14 cellular contexts compared by ENCODE assay signal in the genomic region with DNA sequence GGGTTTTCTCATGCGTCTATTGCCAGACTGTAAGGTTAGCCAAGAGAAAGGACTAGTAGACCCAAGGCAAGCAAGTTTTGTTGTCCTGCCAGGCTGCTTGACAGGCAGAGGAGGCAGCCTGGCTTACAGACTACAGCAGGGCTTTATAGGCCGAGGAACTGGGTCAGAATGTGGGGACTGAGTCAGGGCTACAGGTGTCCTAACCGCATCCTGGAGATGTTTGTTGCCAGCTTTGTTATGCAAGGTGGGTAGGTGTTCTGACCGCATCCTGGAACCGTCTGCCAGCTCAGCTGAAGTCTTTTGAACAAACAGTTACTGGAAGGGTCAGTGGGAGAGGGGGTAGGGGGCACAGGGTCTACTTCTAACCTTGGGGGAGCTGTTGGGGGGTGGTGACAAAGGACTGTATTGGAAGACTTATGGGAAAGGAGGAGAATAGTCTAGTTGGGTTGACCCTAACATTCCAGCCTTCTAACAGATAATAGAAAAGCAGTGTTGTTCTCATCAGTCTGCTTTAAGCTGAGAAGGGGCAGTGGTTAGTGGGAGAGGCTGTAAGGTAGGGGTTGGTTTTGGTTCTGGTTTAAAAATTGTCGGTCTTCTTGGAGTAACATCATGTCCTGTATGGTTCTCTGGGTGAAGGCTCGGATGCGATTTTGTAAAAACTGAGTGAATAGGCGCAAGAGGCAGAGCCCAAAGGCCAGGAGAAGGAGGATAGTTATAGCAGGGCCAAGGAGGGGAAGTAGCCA.
DNase-seq lines count a peak whose midpoint lies in the region; ATAC-seq, FAIRE-seq and TF ChIP-seq lines count a peak whose summit lies in the region.
"Had no signal": no experiment of that assay in that cellular context is flagged by ENCODE, and none has a peak within 500 bp of the region (broad histone marks: within the 10 kb centered on the region; RNA-seq: fewer than 3 reads in every experiment).

No MANE protein-coding gene starts in this region.

- ATAC-seq in left colon (no peak), HG03469 (IDR thresholded peaks at IDR 0.05; ENCODE audit: unreplicated experiment) (no peak), GM18907 (IDR thresholded peaks at IDR 0.05; ENCODE audit: unreplicated experiment) (no peak)
- ATAC-seq: left cardiac atrium had no signal

- no peak overlapping the region for H3K9ac ChIP-seq in H1 (replicated peaks in 1 of 4; ENCODE audit: extremely low read depth in 1 of 4, low read depth in 3 of 4, low read length in 3 of 4)
- H3K9ac ChIP-seq: BLaER1 had no signal

- H3K23ac ChIP-seq in H1 (ENCODE audit: insufficient read length): no peak overlapping the region

- no peaks in the 10 kb centered on the region for H3K79me2 ChIP-seq in H1 (ENCODE audit: control insufficient read depth in 1 of 2, insufficient read depth in 2 of 2, low read length in 2 of 2)

- FAIRE-seq in H1 (lab: Jason Lieb, UNC): no peak
- FAIRE-seq: TTC549 had no signal

- H2BK120ac ChIP-seq in H1 (replicated peaks; ENCODE audit: low read depth, low read length): no peak overlapping the region

- H4K5ac ChIP-seq in H1 (ENCODE audit: insufficient read length, low read depth, low read length): no peak overlapping the region

- no peak for TF ChIP-seq POLR2A in H1 (IDR thresholded peaks at IDR 0.05; ENCODE audit: control extremely low read depth in 1 of 2, low read depth in 2 of 2, low read length in 2 of 2)

- no peak overlapping the region for H4K91ac ChIP-seq in H1 (replicated peaks; ENCODE audit: insufficient read length, low read length)

- H3K18ac ChIP-seq in H1 (ENCODE audit: extremely low read depth, low read length): no peak overlapping the region

- no peak overlapping the region for H2AK5ac ChIP-seq in H1 (ENCODE audit: low read depth, low read length)

- no peaks in the 10 kb centered on the region for H3K23me2 ChIP-seq in H1 (ENCODE audit: low read depth, low read length)

- H3K56ac ChIP-seq in H1 (replicated peaks; ENCODE audit: insufficient read length, low read depth, low read length): no peak overlapping the region

- DNase-seq in CD1c-positive myeloid dendritic cell (ENCODE audit: extremely low spot score) (peak; percentile 1), Daoy (ENCODE audit: low read depth) (peak; percentile 46), UCSD-AML1 (lab: John Stamatoyannopoulos, UW; ENCODE audit: unreplicated experiment) (peak; percentile 2), H1 (ENCODE audit: low read depth in 1 of 2, low spot score in 2 of 2) (peak; percentile 31 to 45), left colon (no peak), NCI-H510A treated with DMSO at 0.1 percent for 48 hours (lab: John Stamatoyannopoulos, UW) (no peak)
- DNase-seq: left cardiac atrium, NCI-H1694 treated with DMSO at 0.1 percent for 48 hours, NCI-H748 treated with DMSO at 0.1 percent for 48 hours, Right ventricle myocardium superior had no signal

- CTCF ChIA-PET in H1 (lab: Charles Lee; ENCODE audit: partially characterized antibody): interaction anchor here (2.5 kb wide), 1 partner anchor 15 kb away, joined by 8 read pairs; no protein-coding TSS in a partner anchor

- no peak overlapping the region for H4K8ac ChIP-seq in H1 (ENCODE audit: extremely low read depth, insufficient read depth, low read length)

- no peaks in the 10 kb centered on the region for H3K27me3 ChIP-seq in H1 (replicated peaks in 1 of 4; ENCODE audit: control insufficient read depth in 3 of 4, extremely low read depth in 1 of 4, insufficient read depth in 3 of 4, low read length in 3 of 4)
- H3K27me3 ChIP-seq: BLaER1 had no signal

- H2AFZ ChIP-seq in H1 (ENCODE audit: low read length): no peak overlapping the region

- no peak overlapping the region for H3K4me2 ChIP-seq in H1 (ENCODE audit: insufficient read depth in 1 of 2, low read depth in 2 of 2, low read length in 2 of 2)
- H3K4me2 ChIP-seq: BLaER1 had no signal

- intact Hi-C loops in left colon (cut with DNase I, micrococcal nuclease): no loop called here

- TF ChIP-seq RAD21 in H1 (IDR thresholded peaks at IDR 0.05 in 1 of 2, conservative IDR thresholded peaks at IDR 0.05 in 1 of 2; ENCODE audit: low read depth in 2 of 2, low read length in 2 of 2): no peak

- H3K36me3 ChIP-seq in H1 (ENCODE audit: control insufficient read depth in 2 of 4, insufficient read depth in 4 of 4, low read length in 3 of 4): no peaks in the 10 kb centered on the region
- H3K36me3 ChIP-seq: BLaER1 had no signal

- no peak overlapping the region for H2BK12ac ChIP-seq in H1 (ENCODE audit: low read depth, low read length)

- H4K20me1 ChIP-seq in H1 (replicated peaks in 1 of 2; ENCODE audit: control insufficient read depth in 1 of 2, insufficient read depth in 2 of 2, low read length in 2 of 2): no peaks in the 10 kb centered on the region
- H4K20me1 ChIP-seq: BLaER1 had no signal

- TF ChIP-seq CTCF in H1 (IDR thresholded peaks at IDR 0.05; ENCODE audit: control extremely low read depth in 1 of 3, insufficient read depth in 1 of 3, low read depth in 1 of 3, low read length in 3 of 3): no peak

- no peak overlapping the region for H3K14ac ChIP-seq in H1 (ENCODE audit: insufficient read length)

- no peak overlapping the region for H3K4ac ChIP-seq in H1 (replicated peaks; ENCODE audit: insufficient read length, low read depth, low read length)

- H2BK15ac ChIP-seq in H1 (ENCODE audit: low read length): no peak overlapping the region

- no peak overlapping the region for H3K4me3 ChIP-seq in H1 (ENCODE audit: extremely low read depth in 1 of 4, insufficient read depth in 2 of 4, low read depth in 3 of 4, low read length in 4 of 4)
- H3K4me3 ChIP-seq: BLaER1 had no signal

- H3K79me1 ChIP-seq in H1 (ENCODE audit: low read depth, low read length): no peaks in the 10 kb centered on the region

- 78% methylated on average over 9 of the region's 9 CpGs; no CpG with 5 or more reads in 1 of the 2 experiments for WGBS in H1 (ENCODE audit: extremely low coverage in 1 of 2, insufficient coverage in 1 of 2, insufficient read length in 1 of 2, insufficient replicate concordance in 2 of 2, low coverage in 1 of 2, low lambda C conversion rate in 2 of 2, missing lambda C conversion rate in 1 of 2), 2 experiments

- H3K27ac ChIP-seq in H1 (ENCODE audit: low read depth, low read length): no peak overlapping the region
- H3K27ac ChIP-seq: BLaER1 had no signal

- no peaks in the 10 kb centered on the region for H3K4me1 ChIP-seq in H1 (replicated peaks in 1 of 4; ENCODE audit: control insufficient read depth in 3 of 4, insufficient read depth in 4 of 4, low read length in 3 of 4)

- no peak overlapping the region for H2BK5ac ChIP-seq in H1 (ENCODE audit: low read depth, low read length)

- H2BK20ac ChIP-seq in H1 (ENCODE audit: low read length): no peak overlapping the region

- no peak for TF ChIP-seq EP300 in H1 (IDR thresholded peaks at IDR 0.05; ENCODE audit: borderline replicate concordance in 1 of 2, low read depth in 2 of 2, low read length in 2 of 2)

- POLR2A ChIA-PET in H1 (lab: Charles Lee; ENCODE audit: partially characterized antibody): no interaction called here

- H3K9me3 ChIP-seq in H1 (ENCODE audit: insufficient read depth in 2 of 2, low read depth in 1 of 2, low read length in 1 of 2): no peaks in the 10 kb centered on the region
- H3K9me3 ChIP-seq: BLaER1 had no signal

TF ChIP-seq in H1, 55 proteins besides CTCF, POLR2A, EP300 and RAD21:
- TF ChIP-seq BACH1 (IDR thresholded peaks at IDR 0.05; ENCODE audit: low read length) (no peak), SP1 (IDR thresholded peaks at IDR 0.05; ENCODE audit: low read depth, low read length) (no peak), HDAC6 (IDR thresholded peaks at IDR 0.05; ENCODE audit: low read depth, low read length) (no peak), MAFK (IDR thresholded peaks at IDR 0.05; ENCODE audit: low read depth, low read length) (no peak), KDM5A (IDR thresholded peaks at IDR 0.05; ENCODE audit: low read length) (no peak), POU5F1 (IDR thresholded peaks at IDR 0.05; ENCODE audit: low read depth, low read length) (peak; percentile 72; the same call in 1 of the 2 replicates), TCF12 (IDR thresholded peaks at IDR 0.05; ENCODE audit: low read depth, low read length) (0 out of 2 replicates have a peak, but pooled peaks have one; percentile 47)

Comparison
In these comparisons a context has a peak if more than half of its experiments do, and no peak if none do; other contexts are left out.
1. DNase-seq: peak in CD1c-positive myeloid dendritic cell (single experiment), Daoy (single experiment), UCSD-AML1 (single experiment) and H1 (2 of 2); none in left colon (0 of 2) and NCI-H510A treated with DMSO at 0.1 percent for 48 hours (single experiment).